In the genomic region with DNA sequence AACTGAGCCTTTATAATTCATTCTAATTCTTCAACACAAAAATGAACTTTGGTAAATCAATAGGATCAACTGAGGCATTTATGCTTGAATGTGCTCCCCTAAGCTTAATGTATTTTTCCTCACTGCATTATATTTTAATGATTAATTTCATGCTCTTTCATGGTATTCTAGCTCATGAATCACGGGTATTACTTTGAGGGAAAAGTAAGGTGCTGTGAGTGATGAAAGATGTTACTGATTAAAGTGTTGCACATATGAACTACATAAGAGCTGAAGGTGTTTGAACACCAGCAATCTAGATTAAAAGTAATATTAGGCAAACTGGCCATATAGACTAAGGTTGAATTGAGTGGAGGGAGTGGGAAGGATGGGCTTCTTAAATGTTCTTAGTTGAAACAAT, we compare ENCODE assay signal across 9 cellular contexts. TPM values are rescaled to one million over a fixed set of nuclear protein-coding genes. Genes with fewer than 3 reads are reported as not detected.
DNase-seq lines count a peak whose midpoint lies in the region; ATAC-seq and TF ChIP-seq lines count a peak whose summit lies in the region.
"Had no signal": no experiment of that assay in that cellular context is flagged by ENCODE, and none has a peak within 500 bp of the region (broad histone marks: within the 10 kb centered on the region; RNA-seq: fewer than 3 reads in every experiment).

No MANE protein-coding gene starts in this region.

- H3K4me1 ChIP-seq in right cardiac atrium (ENCODE audit: control insufficient read depth, insufficient read depth, low read length) (no peaks in the 10 kb centered on the region), adipocyte (ENCODE audit: control insufficient read depth, insufficient read depth, low read length) (peaks cover 28% of the 10 kb centered on the region), mucosa of rectum (ENCODE audit: control insufficient read depth in 2 of 2, insufficient read depth in 2 of 2, low read length in 2 of 2) (peaks cover 2 to 4% of the 10 kb centered on the region in 2 donors)

- peak overlapping the region; percentile 74 for H3K4me3 ChIP-seq in right cardiac atrium (ENCODE audit: low read length)
- peak overlapping the region; percentile 92 for H3K4me3 ChIP-seq in adipocyte (ENCODE audit: low read length)
- H3K4me3 ChIP-seq in mucosa of rectum (ENCODE audit: low read length in 2 of 2), result peak overlapping the region; percentile 89 to 99

- WGBS in right cardiac atrium, result 71% methylated on average over 1 of the region's 1 CpG

- TF ChIP-seq CTCF in GM10266 (IDR thresholded peaks at IDR 0.05; ENCODE audit: control insufficient read depth, insufficient read depth, low read depth, missing control alignments), result no peak

- DNase-seq in right cardiac atrium (no peak), left ventricle myocardium superior (no peak), adipocyte (ENCODE audit: low read depth) (no peak), NCI-H2107 treated with DMSO at 0.1 percent for 48 hours (lab: John Stamatoyannopoulos, UW; ENCODE audit: unreplicated experiment) (no peak), NCI-H345 (lab: John Stamatoyannopoulos, UW) (no peak), GM10266 (ENCODE audit: extremely low spot score) (no peak)
- DNase-seq: activated effector memory CD4-positive, alpha-beta T cell treated with Interleukin-2 at 50 U/mL for 16 hours had no signal

- H3K9ac ChIP-seq in adipocyte (ENCODE audit: low read length), result peak overlapping the region; percentile 89
- H3K9ac ChIP-seq in mucosa of rectum (ENCODE audit: low read depth in 1 of 2, low read length in 2 of 2), result no peak overlapping the region

- H3K36me3 ChIP-seq in adipocyte (ENCODE audit: control insufficient read depth, insufficient read depth, low read length, severe bottlenecking) (no peaks in the 10 kb centered on the region), mucosa of rectum (ENCODE audit: control insufficient read depth in 2 of 2, insufficient read depth in 2 of 2, low read length in 2 of 2) (no peaks in the 10 kb centered on the region)

- intact Hi-C loops in right cardiac atrium (cut with DNase I) (no loop called here), left ventricle myocardium superior (cut with micrococcal nuclease) (no loop called here)

- no peak for ATAC-seq in right cardiac atrium
- ATAC-seq in left ventricle myocardium superior, result no peak
- no peak for ATAC-seq in GM19035 (IDR thresholded peaks at IDR 0.05; ENCODE audit: unreplicated experiment)

- H3K27ac ChIP-seq in right cardiac atrium (ENCODE audit: low read length) (no peak overlapping the region), mucosa of rectum (ENCODE audit: low read depth in 2 of 2, low read length in 2 of 2) (no peak overlapping the region)

- H3K27me3 ChIP-seq in right cardiac atrium (ENCODE audit: control insufficient read depth, insufficient read depth) (no peaks in the 10 kb centered on the region), adipocyte (replicated peaks; ENCODE audit: control insufficient read depth, insufficient read depth, low read length) (no peaks in the 10 kb centered on the region), mucosa of rectum (ENCODE audit: control insufficient read depth in 2 of 2, insufficient read depth in 2 of 2, low read length in 2 of 2) (no peaks in the 10 kb centered on the region)

- H3K9me3 ChIP-seq in right cardiac atrium (ENCODE audit: control insufficient read depth, low read length) (no peaks in the 10 kb centered on the region), adipocyte (ENCODE audit: control insufficient read depth, low read length) (no peaks in the 10 kb centered on the region), mucosa of rectum (ENCODE audit: control insufficient read depth in 2 of 2, low read length in 2 of 2) (no peaks in the 10 kb centered on the region)

RNA-seq across cellular contexts. Expression of gene DPYD, which starts 1.9 kb away (rescaled TPM):
- 10 to 100 TPM; 13.8 to 15.7 (median 15.4) TPM for total RNA-seq in right cardiac atrium
- polyA plus RNA-seq in right cardiac atrium, result 5.2 TPM
- 11.6 TPM for total RNA-seq in left ventricle myocardium superior
